Comparison of ENCODE assay signal across 8 cellular contexts in genomic region chr7:94395141-94396041, GRCh38. TPM values are rescaled to one million over a fixed set of nuclear protein-coding genes. Genes with fewer than 3 reads are reported as not detected.
DNase-seq lines count a peak whose midpoint lies in the region; ATAC-seq and TF ChIP-seq lines count a peak whose summit lies in the region.

No MANE protein-coding gene starts in this region.

- in situ Hi-C loops in Caki2 (cut with HindIII; ENCODE audit: low pct_unique_long_range_greater_than_20kb, low sequenced_read_pairs), result no loop called here

- peak overlapping the region; percentile 83 for H3K4me3 ChIP-seq in fibroblast of villous mesenchyme (ENCODE audit: low read depth, low read length)

- TF ChIP-seq CTCF in activated CD8-positive, alpha-beta T cell treated with anti-CD3 and anti-CD28 coated beads for 36 hours (IDR thresholded peaks at IDR 0.05), result peak; percentile 68
- peak; percentile 77 for TF ChIP-seq CTCF in fibroblast of villous mesenchyme (IDR thresholded peaks at IDR 0.05; ENCODE audit: insufficient read depth, low read depth, low read length)
- peak; percentile 86 for TF ChIP-seq CTCF in neural crest cell (conservative IDR thresholded peaks at IDR 0.05)

- no peak overlapping the region for H3K27ac Mint-ChIP-seq in activated CD8-positive, alpha-beta T cell treated with anti-CD3 and anti-CD28 coated beads for 36 hours
- H3K27ac Mint-ChIP-seq in neural crest cell (ENCODE audit: unreplicated experiment), result peak overlapping the region; percentile 88

- POLR2A ChIA-PET in activated CD8-positive, alpha-beta T cell treated with anti-CD3 and anti-CD28 coated beads for 36 hours (lab: Charles Lee), result no interaction called here

- H3K9me3 Mint-ChIP-seq in activated CD8-positive, alpha-beta T cell treated with anti-CD3 and anti-CD28 coated beads for 36 hours, result no peaks in the 10 kb centered on the region
- H3K9me3 Mint-ChIP-seq in neural crest cell, result no peaks in the 10 kb centered on the region

- peaks cover 16% of the 10 kb centered on the region for H3K27me3 Mint-ChIP-seq in activated CD8-positive, alpha-beta T cell treated with anti-CD3 and anti-CD28 coated beads for 36 hours
- H3K27me3 Mint-ChIP-seq in neural crest cell (ENCODE audit: low read depth), result no peaks in the 10 kb centered on the region

- peaks cover 26% of the 10 kb centered on the region for H3K4me1 Mint-ChIP-seq in activated CD8-positive, alpha-beta T cell treated with anti-CD3 and anti-CD28 coated beads for 36 hours (ENCODE audit: low read depth)
- peaks cover 47% of the 10 kb centered on the region for H3K4me1 Mint-ChIP-seq in neural crest cell

- ATAC-seq in GM19035 (IDR thresholded peaks at IDR 0.05; ENCODE audit: unreplicated experiment) (peak; percentile 88), HG03135 (IDR thresholded peaks at IDR 0.05; ENCODE audit: unreplicated experiment) (peak; percentile 79)
- peak; percentile 69 for ATAC-seq in activated CD8-positive, alpha-beta T cell treated with anti-CD3 and anti-CD28 coated beads for 36 hours

- CTCF ChIA-PET in activated CD8-positive, alpha-beta T cell treated with anti-CD3 and anti-CD28 coated beads for 36 hours (lab: Charles Lee), result interaction anchor here (0.6 to 1.6 kb wide), 26 partner anchors 8 to 1143 kb away, joined by 3 to 10 read pairs (median 3); no protein-coding TSS in a partner anchor

- intact Hi-C loops in activated CD8-positive, alpha-beta T cell treated with anti-CD3 and anti-CD28 coated beads for 36 hours (cut with micrococcal nuclease), result loop anchor here (10.0 kb wide), 4 partner anchors 311 to 1151 kb away; partner anchors contain the start of gene TFPI2

- peak; percentile 28 for DNase-seq in Caki2 (ENCODE audit: low read depth)
- peak; percentile 15 for DNase-seq in NCI-H2196 treated with DMSO at 0.1 percent for 48 hours (lab: John Stamatoyannopoulos, UW; ENCODE audit: unreplicated experiment)
- peak; percentile 52 for DNase-seq in activated CD8-positive, alpha-beta T cell treated with anti-CD3 and anti-CD28 coated beads for 36 hours
- peak; percentile 93 for DNase-seq in fibroblast of villous mesenchyme (ENCODE audit: low read depth)
- DNase-seq in neural crest cell (ENCODE audit: low read depth, low spot score), result peak; percentile 12
- no peak for DNase-seq in GM03348 (ENCODE audit: low spot score)

- peak overlapping the region; percentile 48 for H3K4me3 Mint-ChIP-seq in activated CD8-positive, alpha-beta T cell treated with anti-CD3 and anti-CD28 coated beads for 36 hours
- peak overlapping the region; percentile 88 for H3K4me3 Mint-ChIP-seq in neural crest cell

- no peaks in the 10 kb centered on the region for H3K36me3 Mint-ChIP-seq in activated CD8-positive, alpha-beta T cell treated with anti-CD3 and anti-CD28 coated beads for 36 hours (ENCODE audit: low read depth)
- no peaks in the 10 kb centered on the region for H3K36me3 Mint-ChIP-seq in neural crest cell (ENCODE audit: low read depth)

RNA-seq across cellular contexts. Expression of gene COL1A2, which starts 0.7 kb away (rescaled TPM):
- total RNA-seq in Caki2 (2014; rRNA removed; shearing (Covaris generic); ENCODE audit: low replicate concordance), result 0.09 TPM in 1 of 2 replicates, not detected in the other
- under 1 TPM; 0.47 to 0.56 TPM for total RNA-seq in activated CD8-positive, alpha-beta T cell treated with anti-CD3 and anti-CD28 coated beads for 36 hours
- total RNA-seq in fibroblast of villous mesenchyme (2,828 and 5,152 TPM in 2 replicates), neural crest cell (98.8 and 110 TPM in 2 replicates)

Comparison
In these comparisons a context has a peak if more than half of its experiments do, and no peak if none do; other contexts are left out.
1. RNA of gene COL1A2, which starts 0.7 kb away (total RNA-seq): 2,828 to 5,152 TPM in fibroblast of villous mesenchyme and 98.8 to 110 TPM in neural crest cell; 0.47 to 0.56 TPM in activated CD8-positive, alpha-beta T cell treated with anti-CD3 and anti-CD28 coated beads for 36 hours and 0.09 TPM in Caki2; every median in the first group is over 10 times any median in the second.
2. Peak in every context shown above with its lines, with median percentiles within 50 percentile points of each other: ATAC-seq and CTCF ChIP-seq.